9 cellular contexts compared by ENCODE assay signal in the genomic region with DNA sequence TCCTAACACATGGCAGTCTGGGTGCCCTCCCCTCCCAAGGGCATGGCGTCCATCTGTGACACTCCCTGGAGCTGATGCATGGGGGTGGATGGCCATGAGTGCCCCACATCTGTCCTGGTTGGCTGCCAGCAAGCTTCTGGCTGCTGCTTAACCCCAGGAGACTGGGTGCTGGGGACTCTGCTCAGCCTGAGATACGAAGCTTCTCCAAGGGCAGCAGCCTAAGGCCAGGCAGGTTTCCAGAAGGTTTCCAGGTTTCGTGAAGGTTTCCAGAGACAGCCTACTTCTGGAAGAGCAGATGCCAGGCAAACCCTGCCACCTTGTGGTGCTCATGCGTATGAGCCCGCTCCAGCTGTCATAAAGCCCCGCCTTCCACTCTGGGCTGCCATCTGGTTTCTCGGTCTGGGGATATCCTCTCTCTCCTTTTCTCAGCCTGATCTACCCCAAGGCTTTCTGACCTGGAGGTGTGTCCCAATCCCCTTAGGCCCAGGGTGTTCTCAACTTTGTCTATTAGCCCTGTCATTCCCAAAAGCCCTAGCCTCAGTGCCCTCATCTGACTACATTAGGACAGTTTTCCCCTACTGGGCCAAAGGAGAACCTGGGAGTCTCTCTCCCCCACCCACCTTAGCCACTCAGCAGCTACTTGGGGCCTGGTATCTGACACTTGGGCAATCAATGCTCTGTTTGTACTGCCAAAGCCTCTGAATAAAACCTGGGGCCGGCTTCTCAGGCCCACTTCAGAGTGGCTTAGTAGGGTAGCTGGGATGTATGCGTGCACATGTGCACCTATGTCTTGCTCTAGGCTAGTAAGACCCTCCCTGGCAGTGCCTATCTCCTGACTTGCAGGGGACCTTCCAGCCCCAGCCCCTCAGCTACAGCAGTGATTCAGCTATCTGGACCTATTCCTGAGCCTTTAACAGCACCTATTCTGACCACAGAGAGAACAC. TPM values are rescaled to one million over a fixed set of nuclear protein-coding genes. Genes with fewer than 3 reads are reported as not detected.
DNase-seq lines count a peak whose midpoint lies in the region; ATAC-seq and TF ChIP-seq lines count a peak whose summit lies in the region.
"Had no signal": no experiment of that assay in that cellular context is flagged by ENCODE, and none has a peak within 500 bp of the region (broad histone marks: within the 10 kb centered on the region; RNA-seq: fewer than 3 reads in every experiment).

No MANE protein-coding gene starts in this region.

- H3K4me3 Mint-ChIP-seq in Calu3 (ENCODE audit: low read depth, unreplicated experiment) (no peak overlapping the region), natural killer cell (no peak overlapping the region)
- H3K4me3 Mint-ChIP-seq: stimulated activated naive CD8-positive, alpha-beta T cell treated with anti-CD3 and anti-CD28 coated beads, Interleukin-15, Interleukin-2, amounts not matched to agents 100 ng/mL and 50 ng/mL, for 24 hours had no signal

- ATAC-seq in GM19397 (IDR thresholded peaks at IDR 0.05; ENCODE audit: unreplicated experiment) (peak; percentile 82), HG03378 (IDR thresholded peaks at IDR 0.05; ENCODE audit: unreplicated experiment) (peak; percentile 85), natural killer cell (peak; percentile 63 to 83 (median 76)), aorta (ENCODE audit: low FRiP score) (peak; percentile 47)

- H3K27ac Mint-ChIP-seq in Calu3 (ENCODE audit: unreplicated experiment) (no peak overlapping the region), natural killer cell (no peak overlapping the region)
- H3K27ac Mint-ChIP-seq: stimulated activated naive CD8-positive, alpha-beta T cell treated with anti-CD3 and anti-CD28 coated beads, Interleukin-15, Interleukin-2, amounts not matched to agents 100 ng/mL and 50 ng/mL, for 24 hours had no signal

- CTCF ChIA-PET in Calu3 (lab: Charles Lee), result interaction anchor here (1.2 kb wide), 1 partner anchor 12 kb away, joined by 6 read pairs; a partner anchor contains a TSS

- DNase-seq in Calu3 (peak; percentile 68), NCI-H345 (lab: John Stamatoyannopoulos, UW) (peak; percentile 53), erythroblast (lab: John Stamatoyannopoulos, UW) (peak; percentile 53 to 60), natural killer cell (no peak), aorta (peak in 1 of 2 donors; percentile 59)
- peak; percentile 55 to 61 for DNase-seq in activated CD4-positive, alpha-beta T cell treated with anti-CD3 and anti-CD28 coated beads, Interleukin-2, amount 50 U/mL, for 48 hours

- H3K36me3 ChIP-seq in aorta (ENCODE audit: control insufficient read depth in 1 of 2, insufficient read depth in 2 of 2, low read length in 1 of 2), result peaks cover 4 to 14% of the 10 kb centered on the region in 2 donors

- H3K27me3 Mint-ChIP-seq in Calu3 (ENCODE audit: unreplicated experiment) (peaks cover 18% of the 10 kb centered on the region), natural killer cell (ENCODE audit: low read depth in 2 of 2) (peaks cover 0 to 3% of the 10 kb centered on the region in 2 donors)
- H3K27me3 Mint-ChIP-seq: stimulated activated naive CD8-positive, alpha-beta T cell treated with anti-CD3 and anti-CD28 coated beads, Interleukin-15, Interleukin-2, amounts not matched to agents 100 ng/mL and 50 ng/mL, for 24 hours had no signal

- H3K4me1 Mint-ChIP-seq in Calu3 (ENCODE audit: low read depth, unreplicated experiment) (no peaks in the 10 kb centered on the region), natural killer cell (peaks cover 0 to 1% of the 10 kb centered on the region in 2 donors)

- intact Hi-C loops in Calu3 (cut with micrococcal nuclease; ENCODE audit: unreplicated experiment) (loop anchor here (5.0 kb wide), 1 partner anchor 213 kb away; no protein-coding TSS in a partner anchor), natural killer cell (cut with micrococcal nuclease) (no loop called here), aorta (cut with DNase I) (loop anchor here (5.0 to 10.0 kb wide), 4 partner anchors 120 to 1540 kb away; a partner anchor contains a TSS)

- H3K9me3 ChIP-seq in aorta (ENCODE audit: control insufficient read depth, low read length), result no peaks in the 10 kb centered on the region

- no peak overlapping the region for H3K27ac ChIP-seq in aorta (ENCODE audit: low read depth in 1 of 2, low read length in 2 of 2)

- TF ChIP-seq POLR2A in erythroblast (IDR thresholded peaks at IDR 0.05; ENCODE audit: low read length), result no peak

- H3K36me3 Mint-ChIP-seq in Calu3 (ENCODE audit: insufficient read depth, unreplicated experiment) (peaks cover 15% of the 10 kb centered on the region), natural killer cell (no peaks in the 10 kb centered on the region)

- H3K9me3 Mint-ChIP-seq in Calu3 (ENCODE audit: low read depth, unreplicated experiment) (no peaks in the 10 kb centered on the region), natural killer cell (no peaks in the 10 kb centered on the region)
- H3K9me3 Mint-ChIP-seq: stimulated activated naive CD8-positive, alpha-beta T cell treated with anti-CD3 and anti-CD28 coated beads, Interleukin-15, Interleukin-2, amounts not matched to agents 100 ng/mL and 50 ng/mL, for 24 hours had no signal

- peak; percentile 66 for TF ChIP-seq CTCF in Calu3 (IDR thresholded peaks at IDR 0.05; ENCODE audit: unreplicated experiment)
- peak; percentile 15 for TF ChIP-seq CTCF in natural killer cell (IDR thresholded peaks at IDR 0.05)

- H3K27me3 ChIP-seq in aorta (ENCODE audit: control insufficient read depth in 1 of 2, insufficient read depth in 2 of 2, low read length in 1 of 2), result no peaks in the 10 kb centered on the region

- H3K4me1 ChIP-seq in aorta (ENCODE audit: control insufficient read depth in 1 of 2, insufficient read depth in 2 of 2, low read length in 2 of 2), result no peaks in the 10 kb centered on the region

- BruUV-seq in Calu3 (replicated peaks; lab: Mats Ljungman, UMichigan), result no TSS peak

- WGBS in aorta, 2 donors, result 25 to 28% methylated on average over 9 of the region's 9 CpGs

- H3K4me3 ChIP-seq in aorta (ENCODE audit: low read length in 2 of 2), result no peak overlapping the region

RNA-seq across cellular contexts. Expression of a gene that starts 12.0 kb away (rescaled TPM):
- total RNA-seq in Calu3 (2022) (47.6 and 53.8 TPM in 2 replicates), natural killer cell (10 to 100 TPM in 2 of 3 donors, 1 to 10 TPM in 1; 9.8 to 11.0 (median 10.2) TPM), aorta (10 to 100 TPM; 14.1 to 16.5 TPM)
- 10 to 100 TPM; 23.8 to 29.4 TPM for polyA plus RNA-seq in aorta

RNA-seq across cellular contexts. Expression of a gene that starts 12.4 kb away (rescaled TPM):
- total RNA-seq in Calu3 (2022), result 66.6 and 75.6 TPM in 2 replicates
- total RNA-seq in natural killer cell, result 10 to 100 TPM; 17.0 to 27.6 (median 22.4) TPM
- total RNA-seq in aorta, result 10 to 100 TPM; 24.9 to 32.2 TPM
- polyA plus RNA-seq in aorta, result 10 to 100 TPM; 29.3 to 42.4 TPM
